Comparison of ENCODE assay signal across 7 cellular contexts in the genomic region with DNA sequence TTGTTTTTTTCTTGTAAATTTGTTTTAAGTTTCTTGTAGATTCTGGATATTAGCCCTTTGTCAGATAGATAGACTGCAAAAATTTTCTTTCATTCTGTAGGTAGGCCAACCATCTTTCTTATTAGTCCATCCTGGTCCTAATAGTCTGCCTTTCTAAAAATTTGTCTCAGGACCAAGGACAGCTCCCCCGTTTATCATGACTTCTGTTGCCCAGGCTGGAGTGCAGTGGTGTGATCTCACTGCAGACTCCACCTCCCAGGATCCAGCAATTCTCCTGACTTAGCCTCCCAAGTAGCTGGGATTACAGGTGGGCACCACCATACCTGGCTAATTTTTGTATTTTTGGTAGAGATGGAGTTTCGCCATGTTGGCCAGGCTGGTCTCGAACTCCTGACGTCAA. TPM values are rescaled to one million over a fixed set of nuclear protein-coding genes. Genes with fewer than 3 reads are reported as not detected.
DNase-seq lines count a peak whose midpoint lies in the region; FAIRE-seq and TF ChIP-seq lines count a peak whose summit lies in the region.
"Not testable (repeated sequence)": the region's sequence is repeated elsewhere in the genome, so short reads cannot be mapped to it uniquely, and the experiment has no call there.

No MANE protein-coding gene starts in this region.

- H3K36me3 ChIP-seq in bronchial epithelial cell (ENCODE audit: control insufficient read depth, insufficient read depth, low read length): not testable (repeated sequence)

- H3K27ac Mint-ChIP-seq in activated CD4-positive, alpha-beta T cell treated with anti-CD3 and anti-CD28 coated beads, Interleukin-2, amount 10 ng/mL, durations not matched to agents 24 days and 14 days: not testable (repeated sequence)

- TF ChIP-seq EP300 in Ishikawa (IDR thresholded peaks at IDR 0.05; ENCODE audit: borderline replicate concordance): not testable (repeated sequence)

- H3K27me3 Mint-ChIP-seq in activated CD4-positive, alpha-beta T cell treated with anti-CD3 and anti-CD28 coated beads, Interleukin-2, amount 10 ng/mL, durations not matched to agents 24 days and 14 days: not testable (repeated sequence)

- not testable (repeated sequence) for H3K4me3 ChIP-seq in bronchial epithelial cell (ENCODE audit: low read depth, low read length); fibroblast of villous mesenchyme (ENCODE audit: low read depth, low read length)

- not testable (repeated sequence) for FAIRE-seq in bronchial epithelial cell (lab: Jason Lieb, UNC)

- H3K9me3 Mint-ChIP-seq in activated CD4-positive, alpha-beta T cell treated with anti-CD3 and anti-CD28 coated beads, Interleukin-2, amount 10 ng/mL, durations not matched to agents 24 days and 14 days: peaks cover 17% of the 10 kb centered on the region

- DNase-seq in EL: peak; percentile 41
- DNase-seq in OCI-M1 (lab: John Stamatoyannopoulos, UW): peak; percentile 54
- peak; percentile 75 for DNase-seq in activated CD4-positive, alpha-beta T cell treated with anti-CD3 and anti-CD28 coated beads, Interleukin-2, amount 10 ng/mL, durations not matched to agents 24 days and 14 days
- peak; percentile 8 for DNase-seq in bronchial epithelial cell (ENCODE audit: low read depth)
- peak; percentile 52 for DNase-seq in fibroblast of villous mesenchyme (ENCODE audit: low read depth)
- peak; percentile 46 to 49 for DNase-seq in lung microvascular endothelial cell (ENCODE audit: low read depth in 2 of 2)

- H3K27me3 ChIP-seq in bronchial epithelial cell (ENCODE audit: control insufficient read depth, insufficient read depth, low read length): not testable (repeated sequence)

- peaks cover 83% of the 10 kb centered on the region for H3K36me3 Mint-ChIP-seq in activated CD4-positive, alpha-beta T cell treated with anti-CD3 and anti-CD28 coated beads, Interleukin-2, amount 10 ng/mL, durations not matched to agents 24 days and 14 days (ENCODE audit: low read depth)

- not testable (repeated sequence) for TF ChIP-seq CTCF in bronchial epithelial cell (IDR thresholded peaks at IDR 0.05; ENCODE audit: insufficient read depth, low read length, severe bottlenecking); fibroblast of villous mesenchyme (IDR thresholded peaks at IDR 0.05; ENCODE audit: insufficient read depth, low read depth, low read length)

- not testable (repeated sequence) for TF ChIP-seq RAD21 in Ishikawa (IDR thresholded peaks at IDR 0.05; ENCODE audit: low read depth)

- H3K4me3 Mint-ChIP-seq in activated CD4-positive, alpha-beta T cell treated with anti-CD3 and anti-CD28 coated beads, Interleukin-2, amount 10 ng/mL, durations not matched to agents 24 days and 14 days: not testable (repeated sequence)

- intact Hi-C loops in activated CD4-positive, alpha-beta T cell treated with anti-CD3 and anti-CD28 coated beads, Interleukin-2, amount 10 ng/mL, durations not matched to agents 24 days and 14 days (cut with micrococcal nuclease): loop anchor here (2.0 kb wide), 1 partner anchor 55 kb away; no protein-coding TSS in a partner anchor

- H3K4me1 Mint-ChIP-seq in activated CD4-positive, alpha-beta T cell treated with anti-CD3 and anti-CD28 coated beads, Interleukin-2, amount 10 ng/mL, durations not matched to agents 24 days and 14 days: peaks cover 24% of the 10 kb centered on the region

TF ChIP-seq in Ishikawa, 13 proteins besides CTCF, POLR2A, EP300 and RAD21:
- TF ChIP-seq, protein P1, sequence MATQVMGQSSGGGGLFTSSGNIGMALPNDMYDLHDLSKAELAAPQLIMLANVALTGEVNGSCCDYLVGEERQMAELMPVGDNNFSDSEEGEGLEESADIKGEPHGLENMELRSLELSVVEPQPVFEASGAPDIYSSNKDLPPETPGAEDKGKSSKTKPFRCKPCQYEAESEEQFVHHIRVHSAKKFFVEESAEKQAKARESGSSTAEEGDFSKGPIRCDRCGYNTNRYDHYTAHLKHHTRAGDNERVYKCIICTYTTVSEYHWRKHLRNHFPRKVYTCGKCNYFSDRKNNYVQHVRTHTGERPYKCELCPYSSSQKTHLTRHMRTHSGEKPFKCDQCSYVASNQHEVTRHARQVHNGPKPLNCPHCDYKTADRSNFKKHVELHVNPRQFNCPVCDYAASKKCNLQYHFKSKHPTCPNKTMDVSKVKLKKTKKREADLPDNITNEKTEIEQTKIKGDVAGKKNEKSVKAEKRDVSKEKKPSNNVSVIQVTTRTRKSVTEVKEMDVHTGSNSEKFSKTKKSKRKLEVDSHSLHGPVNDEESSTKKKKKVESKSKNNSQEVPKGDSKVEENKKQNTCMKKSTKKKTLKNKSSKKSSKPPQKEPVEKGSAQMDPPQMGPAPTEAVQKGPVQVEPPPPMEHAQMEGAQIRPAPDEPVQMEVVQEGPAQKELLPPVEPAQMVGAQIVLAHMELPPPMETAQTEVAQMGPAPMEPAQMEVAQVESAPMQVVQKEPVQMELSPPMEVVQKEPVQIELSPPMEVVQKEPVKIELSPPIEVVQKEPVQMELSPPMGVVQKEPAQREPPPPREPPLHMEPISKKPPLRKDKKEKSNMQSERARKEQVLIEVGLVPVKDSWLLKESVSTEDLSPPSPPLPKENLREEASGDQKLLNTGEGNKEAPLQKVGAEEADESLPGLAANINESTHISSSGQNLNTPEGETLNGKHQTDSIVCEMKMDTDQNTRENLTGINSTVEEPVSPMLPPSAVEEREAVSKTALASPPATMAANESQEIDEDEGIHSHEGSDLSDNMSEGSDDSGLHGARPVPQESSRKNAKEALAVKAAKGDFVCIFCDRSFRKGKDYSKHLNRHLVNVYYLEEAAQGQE (IDR thresholded peaks at IDR 0.05; ENCODE audit: low read depth): peak; percentile 84

RNA-seq across cellular contexts. Expression of a gene that starts 37.7 kb away (rescaled TPM):
- total RNA-seq in activated CD4-positive, alpha-beta T cell treated with anti-CD3 and anti-CD28 coated beads, Interleukin-2, amount 10 ng/mL, durations not matched to agents 24 days and 14 days: 48.9 and 49.1 TPM in 2 replicates
- 1.6 and 3.6 TPM in 2 replicates for total RNA-seq in bronchial epithelial cell
- 12.6 and 16.8 TPM in 2 replicates for total RNA-seq in fibroblast of villous mesenchyme
- 5.0 and 6.3 TPM in 2 replicates for total RNA-seq in lung microvascular endothelial cell

Comparison
In these comparisons a context has a peak if more than half of its experiments do, and no peak if none do; other contexts are left out.
1. DNase-seq: peak in every context shown above with its lines; median percentile 75 in activated CD4-positive, alpha-beta T cell treated with anti-CD3 and anti-CD28 coated beads, Interleukin-2, amount 10 ng/mL, durations not matched to agents 24 days and 14 days; 54 in OCI-M1; 52 in fibroblast of villous mesenchyme; 48 in lung microvascular endothelial cell; 41 in EL; 8 in bronchial epithelial cell.